19 cellular contexts compared by ENCODE assay signal in genomic region chr13:27600712-27601111, GRCh38. TPM values are rescaled to one million over a fixed set of nuclear protein-coding genes. Genes with fewer than 3 reads are reported as not detected.
DNase-seq lines count a peak whose midpoint lies in the region; ATAC-seq, FAIRE-seq and TF ChIP-seq lines count a peak whose summit lies in the region.
"Had no signal": no experiment of that assay in that cellular context is flagged by ENCODE, and none has a peak within 500 bp of the region (broad histone marks: within the 10 kb centered on the region; RNA-seq: fewer than 3 reads in every experiment).

No MANE protein-coding gene starts in this region.

- no peak overlapping the region for H3K4me3 ChIP-seq in astrocyte (ENCODE audit: insufficient read depth, low read depth, low read length)
- H3K4me3 ChIP-seq: GM12878 had no signal

- H3K27me3 Mint-ChIP-seq in astrocyte (ENCODE audit: low read depth, unreplicated experiment): no peaks in the 10 kb centered on the region
- no peaks in the 10 kb centered on the region for H3K27me3 Mint-ChIP-seq in mesothelial cell of epicardium (ENCODE audit: low read depth)
- H3K27me3 Mint-ChIP-seq in Calu3 (ENCODE audit: unreplicated experiment): no peaks in the 10 kb centered on the region
- H3K27me3 Mint-ChIP-seq: CD4-positive, alpha-beta memory T cell had no signal

- no TSS peak for BruUV-seq in Calu3 (replicated peaks; lab: Mats Ljungman, UMichigan)

- H3K4me2 ChIP-seq in astrocyte (ENCODE audit: low read length): no peak overlapping the region

- no peak for FAIRE-seq in astrocyte (lab: Jason Lieb, UNC)
- FAIRE-seq: GM12878, GM18507, H1 had no signal

- peaks cover 7% of the 10 kb centered on the region for H4K20me1 ChIP-seq in astrocyte (ENCODE audit: insufficient read depth, low read length)

- no peak for ATAC-seq in GM18498 (IDR thresholded peaks at IDR 0.05; ENCODE audit: unreplicated experiment)
- ATAC-seq: GM12878 had no signal

- CTCF ChIA-PET in Calu3 (lab: Charles Lee): interaction anchor here (0.6 kb wide), 1 partner anchor 1438 kb away, joined by 3 read pairs; no protein-coding TSS in a partner anchor

- no peaks in the 10 kb centered on the region for H3K9me3 Mint-ChIP-seq in astrocyte (ENCODE audit: unreplicated experiment)
- H3K9me3 Mint-ChIP-seq in mesothelial cell of epicardium: no peaks in the 10 kb centered on the region
- no peaks in the 10 kb centered on the region for H3K9me3 Mint-ChIP-seq in Calu3 (ENCODE audit: low read depth, unreplicated experiment)
- H3K9me3 Mint-ChIP-seq: HFFc6 had no signal

- peak; percentile 71 for DNase-seq in NCI-H82 (lab: John Stamatoyannopoulos, UW)
- DNase-seq in NCI-H82 treated with DMSO at 0.1 percent for 48 hours (lab: John Stamatoyannopoulos, UW; ENCODE audit: unreplicated experiment): no peak
- peak; percentile 79 for DNase-seq in OCI-M1 (lab: John Stamatoyannopoulos, UW)
- no peak for DNase-seq in astrocyte (ENCODE audit: low read depth)
- no peak for DNase-seq in mesothelial cell of epicardium (ENCODE audit: low spot score in 2 of 2, unreplicated experiment in 2 of 2)
- DNase-seq in GDM1 (lab: John Stamatoyannopoulos, UW): no peak
- no peak for DNase-seq in Calu3
- DNase-seq: CD4-positive, alpha-beta memory T cell; HFFc6; KBM-7; NCI-H1105 treated with DMSO at 0.1 percent for 48 hours; NCI-H1694; NCI-H2081 treated with DMSO at 0.1 percent for 48 hours; SHP77 treated with DMSO at 0.1 percent for 48 hours had no signal

- intact Hi-C loops in Calu3 (cut with micrococcal nuclease; ENCODE audit: unreplicated experiment): no loop called here

- H2AFZ ChIP-seq in astrocyte (ENCODE audit: low read depth, low read length): no peak overlapping the region

- no peaks in the 10 kb centered on the region for H3K9me3 ChIP-seq in astrocyte (ENCODE audit: insufficient read depth, low read depth, low read length)

- peaks cover 11% of the 10 kb centered on the region for H3K4me1 Mint-ChIP-seq in astrocyte (ENCODE audit: low read depth, unreplicated experiment)
- H3K4me1 Mint-ChIP-seq in mesothelial cell of epicardium: peaks cover 35% of the 10 kb centered on the region
- H3K4me1 Mint-ChIP-seq in Calu3 (ENCODE audit: low read depth, unreplicated experiment): peaks cover 19% of the 10 kb centered on the region

- TF ChIP-seq CTCF in astrocyte (IDR thresholded peaks at IDR 0.05; ENCODE audit: insufficient read depth, low read depth, low read length) (no peak), mesothelial cell of epicardium (IDR thresholded peaks at IDR 0.05; ENCODE audit: unreplicated experiment) (no peak), Calu3 (IDR thresholded peaks at IDR 0.05; ENCODE audit: unreplicated experiment) (no peak)

- no peaks in the 10 kb centered on the region for H3K36me3 ChIP-seq in astrocyte (ENCODE audit: insufficient read depth, low read length)

- H3K36me3 Mint-ChIP-seq in astrocyte (ENCODE audit: low read depth, unreplicated experiment) (no peaks in the 10 kb centered on the region), mesothelial cell of epicardium (no peaks in the 10 kb centered on the region), Calu3 (ENCODE audit: insufficient read depth, unreplicated experiment) (no peaks in the 10 kb centered on the region)
- H3K36me3 Mint-ChIP-seq: CD4-positive, alpha-beta memory T cell had no signal

- no peak overlapping the region for H3K9ac ChIP-seq in astrocyte (ENCODE audit: low read length)

- H3K4me3 Mint-ChIP-seq in astrocyte (ENCODE audit: unreplicated experiment) (no peak overlapping the region), mesothelial cell of epicardium (no peak overlapping the region), Calu3 (ENCODE audit: low read depth, unreplicated experiment) (no peak overlapping the region)
- H3K4me3 Mint-ChIP-seq: CD4-positive, alpha-beta memory T cell; HFFc6 had no signal

- no peak overlapping the region for H3K27ac ChIP-seq in astrocyte (ENCODE audit: low read depth, low read length)
- H3K27ac ChIP-seq: 22Rv1 had no signal

- H3K27me3 ChIP-seq in astrocyte (ENCODE audit: insufficient read depth, low read length): no peaks in the 10 kb centered on the region

- no peaks in the 10 kb centered on the region for H3K4me1 ChIP-seq in astrocyte (ENCODE audit: insufficient read depth, low read length)

- peak overlapping the region; percentile 20 for H3K27ac Mint-ChIP-seq in astrocyte (ENCODE audit: unreplicated experiment)
- peak overlapping the region; percentile 15 for H3K27ac Mint-ChIP-seq in mesothelial cell of epicardium
- no peak overlapping the region for H3K27ac Mint-ChIP-seq in Calu3 (ENCODE audit: unreplicated experiment)
- H3K27ac Mint-ChIP-seq: CD4-positive, alpha-beta memory T cell had no signal

- peaks cover 4% of the 10 kb centered on the region for H3K79me2 ChIP-seq in astrocyte (ENCODE audit: insufficient read depth, low read length)

RNA-seq across cellular contexts. Expression of gene LNX2, which starts 19.6 kb away (rescaled TPM):
- total RNA-seq in astrocyte (7.7 and 8.7 TPM in 2 replicates), mesothelial cell of epicardium (12.8 to 14.4 TPM (median 13.6 TPM) in 3 replicates), Calu3 (2022) (11.0 and 13.3 TPM in 2 replicates)

RNA-seq across cellular contexts. Expression of gene POLR1D, which starts 21.0 kb away (rescaled TPM):
- 106 and 118 TPM in 2 replicates for total RNA-seq in astrocyte
- total RNA-seq in mesothelial cell of epicardium: 119 to 120 TPM (median 120 TPM) in 3 replicates
- total RNA-seq in Calu3 (2022): 90.3 and 97.7 TPM in 2 replicates

Comparison
In these comparisons a context has a peak if more than half of its experiments do, and no peak if none do; other contexts are left out.
1. DNase-seq: peak in NCI-H82 (single experiment) and OCI-M1 (single experiment); none in NCI-H82 treated with DMSO at 0.1 percent for 48 hours (single experiment), astrocyte (single experiment), mesothelial cell of epicardium (0 of 2), GDM1 (single experiment) and Calu3 (single experiment).